Comparison of ENCODE assay signal across 19 cellular contexts in genomic region chr12:50217202-50217601, GRCh38. TPM values are rescaled to one million over a fixed set of nuclear protein-coding genes. Genes with fewer than 3 reads are reported as not detected.
DNase-seq lines count a peak whose midpoint lies in the region; ATAC-seq and TF ChIP-seq lines count a peak whose summit lies in the region.
"Had no signal": no experiment of that assay in that cellular context is flagged by ENCODE, and none has a peak within 500 bp of the region (broad histone marks: within the 10 kb centered on the region; RNA-seq: fewer than 3 reads in every experiment).

No MANE protein-coding gene starts in this region.

- H3K4me2 ChIP-seq in SK-N-SH (peak overlapping the region; percentile 27; the same call in 1 of the 2 replicates), IMR-90 (ENCODE audit: low read depth, low read length) (no peak overlapping the region; the same call in 1 of the 2 replicates)

- H4K20me1 ChIP-seq in SK-N-SH (ENCODE audit: insufficient read depth) (peaks cover 8% of the 10 kb centered on the region), IMR-90 (ENCODE audit: insufficient read depth, low read length) (peaks cover 38% of the 10 kb centered on the region)

- H4K8ac ChIP-seq in IMR-90 (ENCODE audit: low read depth in 2 of 2, low read length in 2 of 2) = peak overlapping the region in 1 of 2 experiments; percentile 39; a peak in 1 of 4 replicates

- peaks cover under 1 to 43% of the 10 kb centered on the region in 2 experiments; a peak in 3 of 4 replicates for H3K79me1 ChIP-seq in IMR-90 (ENCODE audit: low read depth in 1 of 2, low read length in 2 of 2)

- peak overlapping the region in 4 of 5 experiments; percentile 54 to 85 (median 66) for H3K27ac Mint-ChIP-seq in brain
- no peak overlapping the region for H3K27ac Mint-ChIP-seq in neural crest cell (ENCODE audit: unreplicated experiment)

- intact Hi-C loops in IMR-90 (cut with micrococcal nuclease) = no loop called here

- H3K9me3 Mint-ChIP-seq in brain (no peaks in the 10 kb centered on the region), neural crest cell (no peaks in the 10 kb centered on the region)

- peak overlapping the region; percentile 72; the same call in 1 of the 2 replicates for H2AK5ac ChIP-seq in IMR-90 (ENCODE audit: low read depth, low read length)

- H3K4me3 ChIP-seq in SK-N-SH (ENCODE audit: low read depth in 2 of 2, low read length in 1 of 2) (no peak overlapping the region), IMR-90 (ENCODE audit: insufficient read depth, low read depth, low read length) (no peak overlapping the region)
- H3K4me3 ChIP-seq: prostate gland had no signal

- H3K18ac ChIP-seq in IMR-90 (ENCODE audit: low read depth, low read length) = no peak overlapping the region

- no peak for TF ChIP-seq POLR2A in IMR-90 (IDR thresholded peaks at IDR 0.05; ENCODE audit: low read depth, low read length)

- H2BK120ac ChIP-seq in IMR-90 (ENCODE audit: low read depth, low read length) = no peak overlapping the region

- H3K23ac ChIP-seq in IMR-90 (ENCODE audit: low read depth, low read length) = no peak overlapping the region; the same call in 1 of the 2 replicates

- H3K79me2 ChIP-seq in SK-N-SH (ENCODE audit: insufficient read depth) = peaks cover 100% of the 10 kb centered on the region

- no peak for TF ChIP-seq CTCF in SK-N-SH (IDR thresholded peaks at IDR 0.05)
- no peak for TF ChIP-seq CTCF in IMR-90 (conservative IDR thresholded peaks at IDR 0.05; ENCODE audit: low read depth, low read length)
- no peak for TF ChIP-seq CTCF in brain (conservative IDR thresholded peaks at IDR 0.05)
- no peak for TF ChIP-seq CTCF in neural crest cell (conservative IDR thresholded peaks at IDR 0.05)

- H3K27ac ChIP-seq in SK-N-SH (ENCODE audit: low read depth in 2 of 2, low read length in 1 of 2) (no peak overlapping the region), IMR-90 (ENCODE audit: insufficient read depth, low read length) (no peak overlapping the region)
- H3K27ac ChIP-seq: 22Rv1, prostate gland, WERI-Rb-1 had no signal

- H3K4me3 Mint-ChIP-seq in brain = peak overlapping the region in 3 of 5 experiments; percentile 54 to 79 (median 59)
- H3K4me3 Mint-ChIP-seq in neural crest cell = peak overlapping the region; percentile 73

- H3K4ac ChIP-seq in IMR-90 (ENCODE audit: low read depth, low read length) = 0 out of 2 replicates have a peak overlapping the region, but pooled peaks have one; percentile 12

- dilution Hi-C loops in IMR-90 (cut with HindIII; ENCODE audit: low sequenced_read_pairs, unreplicated experiment) = no loop called here

- peak overlapping the region; percentile 45 for H2AK9ac ChIP-seq in IMR-90 (replicated peaks; ENCODE audit: low read depth, low read length, poor library complexity)

- DNase-seq in SK-N-SH = no peak
- DNase-seq in IMR-90 = no peak
- DNase-seq in neural crest cell (ENCODE audit: low read depth, low spot score) = no peak
- DNase-seq in DMS79 treated with DMSO at 0.1 percent for 48 hours (lab: John Stamatoyannopoulos, UW) = no peak
- no peak for DNase-seq in GF-D8 (lab: John Stamatoyannopoulos, UW)
- DNase-seq: activated CD8-positive, alpha-beta memory T cell treated with anti-CD3 and anti-CD28 coated beads, Interleukin-2, amount 50 U/mL, for 4 hours; COR-L47; GDM1; kidney; NCI-H187; NCI-H510A; stimulated activated CD4-positive, alpha-beta T cell treated with anti-CD3 and anti-CD28 coated beads, Interleukin-12 subunit alpha, Interleukin-12 subunit beta, amount 100 ng/mL, for 4 hours; substantia nigra; WERI-Rb-1 had no signal

- H3K9me3 ChIP-seq in SK-N-SH (no peaks in the 10 kb centered on the region), IMR-90 (ENCODE audit: control insufficient read depth, insufficient read depth, low read length) (no peaks in the 10 kb centered on the region)
- H3K9me3 ChIP-seq: prostate gland had no signal

- H3K9ac ChIP-seq in SK-N-SH (no peak overlapping the region), IMR-90 (ENCODE audit: low read depth, low read length) (no peak overlapping the region)

- H3K36me3 Mint-ChIP-seq in brain (peaks cover 16% of the 10 kb centered on the region), neural crest cell (ENCODE audit: low read depth) (peaks cover 2% of the 10 kb centered on the region)

- CTCF ChIA-PET in SK-N-SH (lab: Yijun Ruan, JAX) (interaction anchor here (1.1 to 1.4 kb wide), 3 partner anchors 12 to 147 kb away, joined by 4 read pairs; no protein-coding TSS in a partner anchor), IMR-90 (lab: Yijun Ruan, JAX) (interaction anchor here (0.6 kb wide), 1 partner anchor 20 kb away, joined by 4 read pairs; no protein-coding TSS in a partner anchor)

- TF ChIP-seq EP300 in SK-N-SH (IDR thresholded peaks at IDR 0.05; ENCODE audit: borderline replicate concordance in 1 of 2, low read depth in 1 of 2, low read length in 1 of 2) = no peak

- POLR2A ChIA-PET in SK-N-SH (lab: Yijun Ruan, JAX) = no interaction called here
- POLR2A ChIA-PET in IMR-90 (lab: Charles Lee; ENCODE audit: unreplicated experiment) = no interaction called here

- H3K56ac ChIP-seq in IMR-90 (ENCODE audit: extremely low read depth, insufficient read depth, low read length) = no peak overlapping the region

- H3K9me2 ChIP-seq in SK-N-SH = no peaks in the 10 kb centered on the region

- no peak for TF ChIP-seq RAD21 in SK-N-SH (IDR thresholded peaks at IDR 0.05; ENCODE audit: low read length)
- TF ChIP-seq RAD21 in IMR-90 (IDR thresholded peaks at IDR 0.05; ENCODE audit: low read length) = no peak

- no peak for ATAC-seq in SK-N-SH treated with all-trans-retinoic acid at 6 μM for 48 hours
- ATAC-seq in IMR-90 (ENCODE audit: low read depth) = no peak
- ATAC-seq in GM18502 (IDR thresholded peaks at IDR 0.05; ENCODE audit: poor library complexity, unreplicated experiment) = no peak

- H3K4me1 Mint-ChIP-seq in brain (peaks cover 15% of the 10 kb centered on the region), neural crest cell (peaks cover 9% of the 10 kb centered on the region)

- H3K27me3 ChIP-seq in SK-N-SH (ENCODE audit: insufficient read depth) = no peaks in the 10 kb centered on the region
- H3K27me3 ChIP-seq in IMR-90 (ENCODE audit: control insufficient read depth, insufficient read depth, low read length) = no peaks in the 10 kb centered on the region

- no peak overlapping the region for H4K5ac ChIP-seq in IMR-90 (ENCODE audit: low read depth, low read length)

- H3K9me1 ChIP-seq in IMR-90 (ENCODE audit: insufficient read depth, low read length) = peaks cover 10% of the 10 kb centered on the region; the same call in 1 of the 2 replicates

- no peak overlapping the region for H2BK20ac ChIP-seq in IMR-90 (ENCODE audit: low read depth, low read length)

- peaks cover 60% of the 10 kb centered on the region for H3F3A ChIP-seq in SK-N-SH (replicated peaks; ENCODE audit: insufficient read depth)

- no peak overlapping the region for H2BK15ac ChIP-seq in IMR-90 (ENCODE audit: low read depth, low read length)

- H4K91ac ChIP-seq in IMR-90 (ENCODE audit: insufficient read depth, low read depth, low read length) = no peak overlapping the region; the same call in 1 of the 2 replicates

- H3K14ac ChIP-seq in IMR-90 (replicated peaks; ENCODE audit: low read depth, low read length) = peak overlapping the region; percentile 44; the same call in 1 of the 2 replicates

- H3K27me3 Mint-ChIP-seq in brain = no peaks in the 10 kb centered on the region
- H3K27me3 Mint-ChIP-seq in neural crest cell (ENCODE audit: low read depth) = no peaks in the 10 kb centered on the region

- H2AFZ ChIP-seq in SK-N-SH (ENCODE audit: low read depth) = no peak overlapping the region
- no peak overlapping the region for H2AFZ ChIP-seq in IMR-90 (replicated peaks; ENCODE audit: low read length, poor library complexity)

- WGBS in SK-N-SH (ENCODE audit: low lambda C conversion rate) = 96% methylated on average over 1 of the region's 1 CpG
- WGBS in IMR-90 (ENCODE audit: extremely low coverage in 2 of 2, insufficient read length in 1 of 2), 2 experiments = no CpG with 5 or more reads among the region's 1 CpG

- no TSS peak for BruUV-seq in IMR-90 (replicated peaks; lab: Mats Ljungman, UMichigan)

- H2BK5ac ChIP-seq in IMR-90 (ENCODE audit: low read depth, low read length, poor library complexity, severe bottlenecking) = peak overlapping the region; percentile 62

- in situ Hi-C loops in IMR-90 (cut with MboI; ENCODE audit: low sequenced_read_pairs) = no loop called here

- H3K36me3 ChIP-seq in SK-N-SH (replicated peaks in 1 of 2; ENCODE audit: control insufficient read depth in 1 of 2, insufficient read depth in 2 of 2, low read length in 1 of 2) (peaks cover 10 to 40% of the 10 kb centered on the region in 2 experiments), IMR-90 (ENCODE audit: control insufficient read depth, insufficient read depth, low read length) (peaks cover 24% of the 10 kb centered on the region)
- H3K36me3 ChIP-seq: prostate gland had no signal

- H3K4me1 ChIP-seq in SK-N-SH (ENCODE audit: control insufficient read depth in 1 of 2, insufficient read depth in 2 of 2, low read depth in 1 of 2, low read length in 1 of 2) = peaks cover 6 to 11% of the 10 kb centered on the region in 2 experiments; a peak in 3 of 4 replicates
- H3K4me1 ChIP-seq in IMR-90 (ENCODE audit: control insufficient read depth, insufficient read depth, low read length) = peaks cover 15% of the 10 kb centered on the region

TF ChIP-seq in SK-N-SH, 30 proteins besides CTCF, POLR2A, EP300 and RAD21 (continues in another document):
- TF ChIP-seq NRF1 (IDR thresholded peaks at IDR 0.05; ENCODE audit: low read depth, low read length) = no peak

TF ChIP-seq in SK-N-SH treated with all-trans-retinoic acid at 6 μM for 48 hours, 23 proteins besides CTCF, POLR2A, EP300 and RAD21:
- TF ChIP-seq ZNF70 (CRISPR knock-in tag; IDR thresholded peaks at IDR 0.05) = no peak

TF ChIP-seq in IMR-90, 13 proteins besides CTCF, POLR2A, EP300 and RAD21 (continues in another document):
- TF ChIP-seq, protein P1, sequence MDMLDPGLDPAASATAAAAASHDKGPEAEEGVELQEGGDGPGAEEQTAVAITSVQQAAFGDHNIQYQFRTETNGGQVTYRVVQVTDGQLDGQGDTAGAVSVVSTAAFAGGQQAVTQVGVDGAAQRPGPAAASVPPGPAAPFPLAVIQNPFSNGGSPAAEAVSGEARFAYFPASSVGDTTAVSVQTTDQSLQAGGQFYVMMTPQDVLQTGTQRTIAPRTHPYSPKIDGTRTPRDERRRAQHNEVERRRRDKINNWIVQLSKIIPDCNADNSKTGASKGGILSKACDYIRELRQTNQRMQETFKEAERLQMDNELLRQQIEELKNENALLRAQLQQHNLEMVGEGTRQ (IDR thresholded peaks at IDR 0.05; ENCODE audit: low read depth, low read length) = no peak
- TF ChIP-seq FOS (IDR thresholded peaks at IDR 0.05; ENCODE audit: low read depth, low read length) = no peak
- TF ChIP-seq MAFK (IDR thresholded peaks at IDR 0.05; ENCODE audit: low read depth, low read length) = no peak

RNA-seq across cellular contexts. Expression of gene CERS5, which starts 50.0 kb away (rescaled TPM):
- polyA plus RNA-seq in SK-N-SH (2012; rRNA removed) (56.9 and 68.3 TPM in 2 replicates), IMR-90 (2012; rRNA removed) (58.7 and 60.3 TPM in 2 replicates), brain (ENCODE audit: insufficient read depth, low read depth, low replicate concordance) (33.5 TPM)
- polyA plus RNA-seq in SK-N-SH (2012; cell fraction: cytosol; rRNA removed) = 53.7 and 58.9 TPM in 2 replicates
- 123 and 155 TPM in 2 replicates for polyA plus RNA-seq in SK-N-SH (2012; cell fraction: nucleus; rRNA removed)
- total RNA-seq in IMR-90 (2012; rRNA removed) (40.3 and 47.5 TPM in 2 replicates), neural crest cell (61.7 and 63.4 TPM in 2 replicates)
- polyA plus RNA-seq in IMR-90 (2012; cell fraction: cytosol; rRNA removed) = 23.0 and 33.3 TPM in 2 replicates
- polyA plus RNA-seq in IMR-90 (2012; cell fraction: nucleus; rRNA removed; ENCODE audit: low replicate concordance) = 45.5 and 156 TPM in 2 replicates
